ENCODE assay signal across 16 cellular contexts in the genomic region with DNA sequence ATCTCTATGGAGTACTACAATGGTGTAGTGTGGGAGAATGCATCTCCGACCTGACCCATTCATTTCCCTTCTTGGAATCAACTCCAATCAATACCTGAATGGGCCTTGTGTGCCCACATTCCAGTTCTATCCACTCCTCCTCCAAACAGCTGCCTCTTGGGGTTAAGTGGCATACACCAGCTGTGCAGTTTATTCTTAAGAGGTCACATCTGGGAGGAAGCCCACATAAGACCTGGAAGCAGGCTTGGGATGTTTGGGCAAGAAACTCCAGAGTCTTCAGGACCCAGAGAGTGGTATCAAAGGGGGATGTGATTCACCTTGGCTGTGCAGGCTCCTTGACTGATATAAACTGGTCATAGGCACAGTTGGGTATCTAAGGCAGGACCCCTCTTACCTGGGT. TPM values are rescaled to one million over a fixed set of nuclear protein-coding genes. Genes with fewer than 3 reads are reported as not detected.
DNase-seq lines count a peak whose midpoint lies in the region; ATAC-seq, FAIRE-seq and TF ChIP-seq lines count a peak whose summit lies in the region.
"Had no signal": no experiment of that assay in that cellular context is flagged by ENCODE, and none has a peak within 500 bp of the region (broad histone marks: within the 10 kb centered on the region; RNA-seq: fewer than 3 reads in every experiment).

No MANE protein-coding gene starts in this region.

- CTCF ChIA-PET in Calu3 (lab: Charles Lee): interaction anchor here (0.6 kb wide), 1 partner anchor 29 kb away, joined by 3 read pairs; no protein-coding TSS in a partner anchor

- peaks cover 12% of the 10 kb centered on the region for H3K36me3 Mint-ChIP-seq in Calu3 (ENCODE audit: insufficient read depth, unreplicated experiment)
- H3K36me3 Mint-ChIP-seq: CD8-positive, alpha-beta memory T cell had no signal

- TF ChIP-seq CTCF in Calu3 (IDR thresholded peaks at IDR 0.05; ENCODE audit: unreplicated experiment) (no peak), RWPE2 (IDR thresholded peaks at IDR 0.05; ENCODE audit: poor library complexity, severe bottlenecking) (no peak), esophagus muscularis mucosa (IDR thresholded peaks at IDR 0.05) (no peak), stomach (IDR thresholded peaks at IDR 0.05) (no peak)

- H3K4me3 ChIP-seq in RWPE2 (ENCODE audit: severe bottlenecking): no peak overlapping the region
- H3K4me3 ChIP-seq in esophagus muscularis mucosa: no peak overlapping the region
- no peak overlapping the region for H3K4me3 ChIP-seq in stomach
- H3K4me3 ChIP-seq in small intestine (ENCODE audit: low read depth in 1 of 2, low read length in 2 of 2): no peak overlapping the region

- H3K4me1 ChIP-seq in RWPE2 (ENCODE audit: insufficient read depth, poor library complexity, severe bottlenecking): peaks cover 21% of the 10 kb centered on the region
- H3K4me1 ChIP-seq in esophagus muscularis mucosa: peaks cover 0 to 1% (median 0%) of the 10 kb centered on the region in 4 donors
- H3K4me1 ChIP-seq in stomach: peaks cover 8 to 36% (median 21%) of the 10 kb centered on the region in 4 donors
- H3K4me1 ChIP-seq in small intestine (ENCODE audit: control insufficient read depth in 2 of 2, insufficient read depth in 1 of 2, low read depth in 1 of 2, low read length in 1 of 2): peaks cover 0 to 3% of the 10 kb centered on the region in 2 donors

- H3K27me3 ChIP-seq in RWPE2 (ENCODE audit: insufficient read depth, poor library complexity, severe bottlenecking): no peaks in the 10 kb centered on the region
- no peaks in the 10 kb centered on the region for H3K27me3 ChIP-seq in esophagus muscularis mucosa
- no peaks in the 10 kb centered on the region for H3K27me3 ChIP-seq in stomach
- no peaks in the 10 kb centered on the region for H3K27me3 ChIP-seq in small intestine (ENCODE audit: control insufficient read depth in 2 of 2, insufficient read depth in 2 of 2, low read length in 2 of 2)

- intact Hi-C loops in Calu3 (cut with micrococcal nuclease; ENCODE audit: unreplicated experiment): loop anchor here (1.0 to 10.0 kb wide), 5 partner anchors 20 to 1026 kb away; no protein-coding TSS in a partner anchor
- intact Hi-C loops in esophagus muscularis mucosa (cut with DNase I): no loop called here
- intact Hi-C loops in stomach (cut with DNase I; ENCODE audit: low total_unique reads): no loop called here

- TF ChIP-seq EP300 in esophagus muscularis mucosa (IDR thresholded peaks at IDR 0.05) (no peak), stomach (IDR thresholded peaks at IDR 0.05) (no peak)

- H3K36me3 ChIP-seq in RWPE2 (ENCODE audit: low read depth) (no peaks in the 10 kb centered on the region), esophagus muscularis mucosa (no peaks in the 10 kb centered on the region), stomach (no peaks in the 10 kb centered on the region), small intestine (ENCODE audit: control insufficient read depth in 2 of 2, insufficient read depth in 2 of 2, low read length in 2 of 2) (no peaks in the 10 kb centered on the region)

- no peaks in the 10 kb centered on the region for H3K27me3 Mint-ChIP-seq in Calu3 (ENCODE audit: unreplicated experiment)

- no peak for ATAC-seq in RWPE2 (ENCODE audit: low read depth)

- WGBS in esophagus muscularis mucosa: 100% methylated on average over 1 of the region's 1 CpG
- WGBS in stomach, 5 donors: 57 to 70% (median 64%) methylated on average over 1 of the region's 1 CpG
- WGBS in small intestine, 3 donors: 81 to 93% (median 91%) methylated on average over 1 of the region's 1 CpG

- H3K27ac ChIP-seq in RWPE2 (ENCODE audit: poor library complexity, severe bottlenecking) (peak overlapping the region; percentile 78), esophagus muscularis mucosa (replicated peaks in 1 of 4) (no peak overlapping the region), stomach (peak overlapping the region; percentile 37 to 84 (median 74)), small intestine (ENCODE audit: low read depth in 1 of 2, low read length in 1 of 2) (no peak overlapping the region)

- peak; percentile 5 for DNase-seq in Calu3
- no peak for DNase-seq in RWPE2 (ENCODE audit: low spot score)
- peak; percentile 81 for DNase-seq in esophagus muscularis mucosa (ENCODE audit: extremely low spot score)
- no peak for DNase-seq in stomach
- DNase-seq in small intestine: no peak
- no peak for DNase-seq in occipital lobe (lab: John Stamatoyannopoulos, UW)
- no peak for DNase-seq in AG20443 (ENCODE audit: low spot score)
- DNase-seq: CD8-positive, alpha-beta memory T cell; DMS 273 treated with DMSO at 0.1 percent for 48 hours; NCI-H1417; NCI-H2029; NCI-H510A; NCI-H82; SIG-M5 had no signal

- no peak overlapping the region for H3K4me3 Mint-ChIP-seq in Calu3 (ENCODE audit: low read depth, unreplicated experiment)
- H3K4me3 Mint-ChIP-seq: CD8-positive, alpha-beta memory T cell; IgD-negative memory B cell had no signal

- H3K9me3 ChIP-seq in RWPE2 (ENCODE audit: severe bottlenecking) (no peaks in the 10 kb centered on the region), esophagus muscularis mucosa (no peaks in the 10 kb centered on the region), stomach (no peaks in the 10 kb centered on the region), small intestine (ENCODE audit: control insufficient read depth, low read depth) (no peaks in the 10 kb centered on the region)

- no peak for FAIRE-seq in small intestine (lab: Jason Lieb, UNC)

- BruUV-seq in Calu3 (replicated peaks; lab: Mats Ljungman, UMichigan): no TSS peak

- TF ChIP-seq POLR2A in esophagus muscularis mucosa (IDR thresholded peaks at IDR 0.05; ENCODE audit: low read depth) (no peak), stomach (IDR thresholded peaks at IDR 0.05) (no peak)

- H3K4me1 Mint-ChIP-seq in Calu3 (ENCODE audit: low read depth, unreplicated experiment): peaks cover 66% of the 10 kb centered on the region
- H3K4me1 Mint-ChIP-seq: CD8-positive, alpha-beta memory T cell; IgD-negative memory B cell had no signal

- peaks cover 4% of the 10 kb centered on the region for H3K9me3 Mint-ChIP-seq in Calu3 (ENCODE audit: low read depth, unreplicated experiment)
- H3K9me3 Mint-ChIP-seq: CD8-positive, alpha-beta memory T cell; IgD-negative memory B cell had no signal

- H3K27ac Mint-ChIP-seq in Calu3 (ENCODE audit: unreplicated experiment): peak overlapping the region; percentile 87
- H3K27ac Mint-ChIP-seq: IgD-negative memory B cell had no signal

RNA-seq across cellular contexts. Expression of a gene that starts 46.0 kb away (rescaled TPM):
- total RNA-seq in Calu3 (2022) (0.42 and 0.45 TPM in 2 replicates), esophagus muscularis mucosa (not detected), stomach (not detected), occipital lobe (not detected)
- polyA plus RNA-seq in stomach (under 1 TPM in 2 of 3 donors, not detected in 1; 0.05 to 0.19 TPM), small intestine (not detected)
- total RNA-seq: CD8-positive, alpha-beta memory T cell; LHCN-M2 had no signal
- polyA plus RNA-seq: CD8-positive, alpha-beta memory T cell; IgD-negative memory B cell had no signal

Comparison
In these comparisons a context has a peak if more than half of its experiments do, and no peak if none do; other contexts are left out.
1. DNase-seq: peak in Calu3 (single experiment) and esophagus muscularis mucosa (single experiment); none in RWPE2 (single experiment), stomach (single experiment), small intestine (single experiment), occipital lobe (single experiment) and AG20443 (single experiment).
2. H3K27ac ChIP-seq: peak in RWPE2 (single experiment) and stomach (5 of 5); none in esophagus muscularis mucosa (0 of 4) and small intestine (0 of 2).